22 cellular contexts compared by ENCODE assay signal in genomic region chr17:56434610-56435009, GRCh38.
"Had no signal": no experiment of that assay in that cellular context is flagged by ENCODE, and none has a peak within 500 bp of the region (broad histone marks: within the 10 kb centered on the region; RNA-seq: fewer than 3 reads in every experiment).

No MANE protein-coding gene starts in this region.

- DNase-seq: activated CD4-positive, alpha-beta memory T cell treated with anti-CD3 and anti-CD28 coated beads for 36 hours; activated CD4-positive, alpha-beta T cell treated with anti-CD3 and anti-CD28 coated beads for 4 hours; activated CD4-positive, CD25-positive, alpha-beta regulatory T cell; activated gamma-delta T cell; activated T-cell treated with anti-CD3 and anti-CD28 coated beads, Interleukin-2, amount 50 U/mL, for 72 hours; aorta; brain microvascular endothelial cell; central memory CD4-positive, alpha-beta T cell; dermis blood vessel endothelial cell; effector CD8-positive, alpha-beta T cell; erythroblast; gastrocnemius medialis; head of caudate nucleus; hypothalamus; left cardiac atrium; ovary; stimulated activated CD4-positive, alpha-beta T cell treated with anti-CD3 and anti-CD28 coated beads, Interleukin-2, amount 100 ng/mL, for 48 hours; stimulated activated CD8-positive, alpha-beta memory T cell treated with anti-CD3 and anti-CD28 coated beads, Interleukin-4, amount 100 ng/mL, for 48 hours; stimulated activated naive B cell treated with anti-CD40 and anti-IgM and Interleukin-4, amounts not matched to agents 10 μg/mL and 1 μg/mL and 100 μg/mL, for 72 hours had no signal

- H3K36me3 ChIP-seq: brain microvascular endothelial cell, gastrocnemius medialis, neutrophil, ovary, prostate gland, vagina had no signal

- H3K27me3 ChIP-seq: brain microvascular endothelial cell, gastrocnemius medialis, ovary, vagina had no signal

- H3K4me3 ChIP-seq: gastrocnemius medialis, ovary, prostate gland, vagina had no signal

- H3K4me1 ChIP-seq: gastrocnemius medialis, prostate gland, vagina had no signal

- H3K27ac ChIP-seq: brain microvascular endothelial cell, gastrocnemius medialis, neutrophil, ovary, prostate gland, vagina had no signal

- H3K9me3 ChIP-seq: gastrocnemius medialis, neutrophil, ovary, prostate gland, vagina had no signal
